In the genomic region with DNA sequence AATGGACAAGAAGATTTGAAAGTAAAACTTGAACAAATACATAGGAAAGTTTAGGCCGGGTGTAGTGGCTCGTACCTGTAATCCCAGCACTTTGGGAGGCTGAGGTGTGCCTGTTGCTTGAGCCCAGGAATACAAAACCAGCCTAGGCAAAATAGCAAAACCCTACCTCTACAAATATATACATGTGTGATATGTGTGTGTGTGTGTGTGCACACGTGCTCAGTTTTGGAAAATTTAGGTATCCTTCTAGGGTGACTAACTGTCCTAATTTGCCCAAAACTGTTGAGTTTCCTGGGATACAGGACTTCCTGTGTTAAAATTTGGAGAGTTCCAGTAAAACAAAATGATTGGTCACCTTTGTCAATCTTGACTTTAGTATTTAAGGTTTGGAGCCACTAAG, we compare ENCODE assay signal across 3 cellular contexts.
TF ChIP-seq lines count a peak whose summit lies in the region.

No MANE protein-coding gene starts in this region.

TF ChIP-seq in HepG2, 621 proteins besides CTCF, POLR2A, EP300 and RAD21:
- TF ChIP-seq, protein P1, sequence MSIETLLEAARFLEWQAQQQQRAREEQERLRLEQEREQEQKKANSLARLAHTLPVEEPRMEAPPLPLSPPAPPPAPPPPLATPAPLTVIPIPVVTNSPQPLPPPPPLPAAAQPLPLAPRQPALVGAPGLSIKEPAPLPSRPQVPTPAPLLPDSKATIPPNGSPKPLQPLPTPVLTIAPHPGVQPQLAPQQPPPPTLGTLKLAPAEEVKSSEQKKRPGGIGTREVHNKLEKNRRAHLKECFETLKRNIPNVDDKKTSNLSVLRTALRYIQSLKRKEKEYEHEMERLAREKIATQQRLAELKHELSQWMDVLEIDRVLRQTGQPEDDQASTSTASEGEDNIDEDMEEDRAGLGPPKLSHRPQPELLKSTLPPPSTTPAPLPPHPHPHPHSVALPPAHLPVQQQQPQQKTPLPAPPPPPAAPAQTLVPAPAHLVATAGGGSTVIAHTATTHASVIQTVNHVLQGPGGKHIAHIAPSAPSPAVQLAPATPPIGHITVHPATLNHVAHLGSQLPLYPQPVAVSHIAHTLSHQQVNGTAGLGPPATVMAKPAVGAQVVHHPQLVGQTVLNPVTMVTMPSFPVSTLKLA (IDR thresholded peaks at IDR 0.05) = peak; percentile 97
- TF ChIP-seq, protein P2, sequence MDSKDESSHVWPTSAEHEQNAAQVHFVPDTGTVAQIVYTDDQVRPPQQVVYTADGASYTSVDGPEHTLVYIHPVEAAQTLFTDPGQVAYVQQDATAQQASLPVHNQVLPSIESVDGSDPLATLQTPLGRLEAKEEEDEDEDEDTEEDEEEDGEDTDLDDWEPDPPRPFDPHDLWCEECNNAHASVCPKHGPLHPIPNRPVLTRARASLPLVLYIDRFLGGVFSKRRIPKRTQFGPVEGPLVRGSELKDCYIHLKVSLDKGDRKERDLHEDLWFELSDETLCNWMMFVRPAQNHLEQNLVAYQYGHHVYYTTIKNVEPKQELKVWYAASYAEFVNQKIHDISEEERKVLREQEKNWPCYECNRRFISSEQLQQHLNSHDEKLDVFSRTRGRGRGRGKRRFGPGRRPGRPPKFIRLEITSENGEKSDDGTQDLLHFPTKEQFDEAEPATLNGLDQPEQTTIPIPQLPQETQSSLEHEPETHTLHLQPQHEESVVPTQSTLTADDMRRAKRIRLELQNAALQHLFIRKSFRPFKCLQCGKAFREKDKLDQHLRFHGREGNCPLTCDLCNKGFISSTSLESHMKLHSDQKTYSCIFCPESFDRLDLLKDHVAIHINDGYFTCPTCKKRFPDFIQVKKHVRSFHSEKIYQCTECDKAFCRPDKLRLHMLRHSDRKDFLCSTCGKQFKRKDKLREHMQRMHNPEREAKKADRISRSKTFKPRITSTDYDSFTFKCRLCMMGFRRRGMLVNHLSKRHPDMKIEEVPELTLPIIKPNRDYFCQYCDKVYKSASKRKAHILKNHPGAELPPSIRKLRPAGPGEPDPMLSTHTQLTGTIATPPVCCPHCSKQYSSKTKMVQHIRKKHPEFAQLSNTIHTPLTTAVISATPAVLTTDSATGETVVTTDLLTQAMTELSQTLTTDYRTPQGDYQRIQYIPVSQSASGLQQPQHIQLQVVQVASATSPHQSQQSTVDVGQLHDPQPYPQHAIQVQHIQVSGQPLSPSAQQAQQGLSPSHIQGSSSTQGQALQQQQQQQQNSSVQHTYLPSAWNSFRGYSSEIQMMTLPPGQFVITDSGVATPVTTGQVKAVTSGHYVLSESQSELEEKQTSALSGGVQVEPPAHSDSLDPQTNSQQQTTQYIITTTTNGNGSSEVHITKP (CRISPR knock-in tag; IDR thresholded peaks at IDR 0.05; ENCODE audit: low read depth) = no peak

TF ChIP-seq in GM23338, 12 proteins besides CTCF, POLR2A, EP300 and RAD21 (continues in another document):
- no peak for TF ChIP-seq EZH2phosphoT487 (IDR thresholded peaks at IDR 0.05; ENCODE audit: unreplicated experiment)
- no peak for TF ChIP-seq ZNF114 (CRISPR knock-in tag; IDR thresholded peaks at IDR 0.05)
- no peak for TF ChIP-seq NANOG (IDR thresholded peaks at IDR 0.05; ENCODE audit: borderline replicate concordance)
- TF ChIP-seq, protein P3, sequence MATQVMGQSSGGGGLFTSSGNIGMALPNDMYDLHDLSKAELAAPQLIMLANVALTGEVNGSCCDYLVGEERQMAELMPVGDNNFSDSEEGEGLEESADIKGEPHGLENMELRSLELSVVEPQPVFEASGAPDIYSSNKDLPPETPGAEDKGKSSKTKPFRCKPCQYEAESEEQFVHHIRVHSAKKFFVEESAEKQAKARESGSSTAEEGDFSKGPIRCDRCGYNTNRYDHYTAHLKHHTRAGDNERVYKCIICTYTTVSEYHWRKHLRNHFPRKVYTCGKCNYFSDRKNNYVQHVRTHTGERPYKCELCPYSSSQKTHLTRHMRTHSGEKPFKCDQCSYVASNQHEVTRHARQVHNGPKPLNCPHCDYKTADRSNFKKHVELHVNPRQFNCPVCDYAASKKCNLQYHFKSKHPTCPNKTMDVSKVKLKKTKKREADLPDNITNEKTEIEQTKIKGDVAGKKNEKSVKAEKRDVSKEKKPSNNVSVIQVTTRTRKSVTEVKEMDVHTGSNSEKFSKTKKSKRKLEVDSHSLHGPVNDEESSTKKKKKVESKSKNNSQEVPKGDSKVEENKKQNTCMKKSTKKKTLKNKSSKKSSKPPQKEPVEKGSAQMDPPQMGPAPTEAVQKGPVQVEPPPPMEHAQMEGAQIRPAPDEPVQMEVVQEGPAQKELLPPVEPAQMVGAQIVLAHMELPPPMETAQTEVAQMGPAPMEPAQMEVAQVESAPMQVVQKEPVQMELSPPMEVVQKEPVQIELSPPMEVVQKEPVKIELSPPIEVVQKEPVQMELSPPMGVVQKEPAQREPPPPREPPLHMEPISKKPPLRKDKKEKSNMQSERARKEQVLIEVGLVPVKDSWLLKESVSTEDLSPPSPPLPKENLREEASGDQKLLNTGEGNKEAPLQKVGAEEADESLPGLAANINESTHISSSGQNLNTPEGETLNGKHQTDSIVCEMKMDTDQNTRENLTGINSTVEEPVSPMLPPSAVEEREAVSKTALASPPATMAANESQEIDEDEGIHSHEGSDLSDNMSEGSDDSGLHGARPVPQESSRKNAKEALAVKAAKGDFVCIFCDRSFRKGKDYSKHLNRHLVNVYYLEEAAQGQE (IDR thresholded peaks at IDR 0.05; ENCODE audit: unreplicated experiment) = no peak
- TF ChIP-seq ZNF331 (CRISPR knock-in tag; IDR thresholded peaks at IDR 0.05; ENCODE audit: low read depth) = no peak

TF ChIP-seq in H1, 55 proteins besides CTCF, POLR2A, EP300 and RAD21:
- no peak for TF ChIP-seq BCL11A (IDR thresholded peaks at IDR 0.05; ENCODE audit: low read depth in 2 of 2, low read length in 2 of 2)
- TF ChIP-seq NANOG (IDR thresholded peaks at IDR 0.05; ENCODE audit: insufficient read depth, low read depth, low read length, poor library complexity, severe bottlenecking) = no peak
- no peak for TF ChIP-seq HDAC6 (IDR thresholded peaks at IDR 0.05; ENCODE audit: low read depth, low read length)
- no peak for TF ChIP-seq TCF12 (IDR thresholded peaks at IDR 0.05; ENCODE audit: low read depth, low read length)
- TF ChIP-seq TAF1 (IDR thresholded peaks at IDR 0.05; ENCODE audit: low read depth, low read length) = no peak
- TF ChIP-seq SIRT6 (IDR thresholded peaks at IDR 0.05; ENCODE audit: low read length) = no peak
- TF ChIP-seq MAFK (IDR thresholded peaks at IDR 0.05; ENCODE audit: low read depth, low read length) = no peak
- TF ChIP-seq TAF7 (optimal IDR thresholded peaks at IDR 0.05; ENCODE audit: borderline replicate concordance, low read depth, low read length) = no peak
- TF ChIP-seq RBBP5 (IDR thresholded peaks at IDR 0.05; ENCODE audit: borderline replicate concordance, low read depth, low read length) = no peak
- no peak for TF ChIP-seq SAP30 (IDR thresholded peaks at IDR 0.05; ENCODE audit: insufficient read depth, insufficient replicate concordance, low read length)
